ENCODE assay signal across 28 cellular contexts in the genomic region with DNA sequence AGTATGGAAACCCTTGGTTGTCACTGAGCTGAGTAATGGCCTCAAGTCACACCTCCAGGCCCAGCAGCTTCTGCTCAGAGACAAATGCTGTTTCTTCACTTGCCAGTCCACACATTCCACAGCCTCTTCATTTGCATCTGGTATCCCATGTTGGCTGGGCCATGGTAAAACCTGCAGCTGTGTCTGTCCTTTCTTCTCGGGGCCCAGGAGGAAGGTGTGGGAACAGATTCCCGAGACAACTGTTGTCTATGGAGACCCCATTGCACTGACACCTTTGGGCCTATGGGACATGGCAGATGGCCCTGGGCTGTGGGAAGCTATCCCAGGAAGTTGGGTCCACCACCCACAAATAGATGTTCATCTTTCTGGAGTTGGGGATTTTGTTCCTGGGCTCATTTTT.
DNase-seq lines count a peak whose midpoint lies in the region; ATAC-seq and TF ChIP-seq lines count a peak whose summit lies in the region.
"Had no signal": no experiment of that assay in that cellular context is flagged by ENCODE, and none has a peak within 500 bp of the region (broad histone marks: within the 10 kb centered on the region; RNA-seq: fewer than 3 reads in every experiment).

No MANE protein-coding gene starts in this region.

- H4K8ac ChIP-seq in H9 (replicated peaks; ENCODE audit: insufficient read length, low read depth, low read length) = no peak overlapping the region

- peak; percentile 46 for ATAC-seq in activated CD8-positive, alpha-beta memory T cell treated with anti-CD3 and anti-CD28 coated beads, Interleukin-2, amount 10 ng/mL, durations not matched to agents 7 days and 5 days
- ATAC-seq in GM21360 (IDR thresholded peaks at IDR 0.05; ENCODE audit: unreplicated experiment) = no peak
- ATAC-seq: esophagus mucosa, foreskin keratinocyte, heart left ventricle, Panc1, right cardiac atrium had no signal

- peaks cover 2% of the 10 kb centered on the region for H4K20me1 ChIP-seq in H9 (ENCODE audit: control insufficient read depth, insufficient read depth, insufficient read length)

- H3K4ac ChIP-seq in H9 (ENCODE audit: low read depth, low read length) = no peak overlapping the region

- H3K9me3 Mint-ChIP-seq in H9 (no peaks in the 10 kb centered on the region), osteocyte (ENCODE audit: unreplicated experiment) (no peaks in the 10 kb centered on the region)
- H3K9me3 Mint-ChIP-seq in activated CD8-positive, alpha-beta memory T cell treated with anti-CD3 and anti-CD28 coated beads, Interleukin-2, amount 10 ng/mL, durations not matched to agents 7 days and 5 days (ENCODE audit: low read depth) = no peaks in the 10 kb centered on the region
- H3K9me3 Mint-ChIP-seq: activated B cell treated with CpG ODN at 0.5 μM for 24 hours had no signal

- H2BK12ac ChIP-seq in H9 (ENCODE audit: insufficient read length, low read depth, low read length) = no peak overlapping the region

- H3K4me1 Mint-ChIP-seq in H9 (peaks cover under 1% of the 10 kb centered on the region in 2 experiments; a peak in 1 of 4 replicates), osteocyte (ENCODE audit: unreplicated experiment) (peaks cover 19% of the 10 kb centered on the region)
- H3K4me1 Mint-ChIP-seq in activated CD8-positive, alpha-beta memory T cell treated with anti-CD3 and anti-CD28 coated beads, Interleukin-2, amount 10 ng/mL, durations not matched to agents 7 days and 5 days = peaks cover 56% of the 10 kb centered on the region

- peak; percentile 32 for DNase-seq in activated CD8-positive, alpha-beta memory T cell treated with anti-CD3 and anti-CD28 coated beads for 24 hours
- DNase-seq in activated CD8-positive, alpha-beta memory T cell treated with anti-CD3 and anti-CD28 coated beads, Interleukin-2, amount 50 U/mL, for 4 hours = no peak
- DNase-seq in H9 (peak; percentile 21), osteocyte (ENCODE audit: extremely low spot score, unreplicated experiment) (peak; percentile 63), T-helper 1 cell (no peak), medulla oblongata (ENCODE audit: extremely low spot score) (no peak)
- no peak for DNase-seq in activated CD8-positive, alpha-beta memory T cell treated with anti-CD3 and anti-CD28 coated beads, Interleukin-2, amount 10 ng/mL, durations not matched to agents 7 days and 5 days
- DNase-seq: activated B cell treated with CpG ODN at 0.5 μM for 24 hours; activated naive CD4-positive, alpha-beta T cell treated with anti-CD3 and anti-CD28 coated beads, Interleukin-2, amount 50 U/mL, for 16 hours; colonic mucosa; foreskin keratinocyte; GF-D8; heart left ventricle; MG63; NCI-H2029 treated with DMSO at 0.1 percent for 48 hours; NCI-H2227 treated with DMSO at 0.1 percent for 48 hours; NCI-H526 treated with DMSO at 0.1 percent for 48 hours; posterior cingulate gyrus; right cardiac atrium; SHP77 treated with DMSO at 0.1 percent for 48 hours; spleen; stimulated activated CD4-positive, alpha-beta T cell treated with anti-CD3 and anti-CD28 coated beads, Interleukin-2, amount 100 ng/mL, for 48 hours; transverse colon had no signal

- no peak overlapping the region for H3K56ac ChIP-seq in H9 (ENCODE audit: insufficient read length, low read depth, low read length)

- H2AK5ac ChIP-seq in H9 (ENCODE audit: insufficient read length, low read length) = no peak overlapping the region

- WGBS in H9 (ENCODE audit: extremely low coverage, insufficient read length, low lambda C conversion rate) = no CpG with 5 or more reads among the region's 2 CpGs

- H4K91ac ChIP-seq in H9 (ENCODE audit: insufficient read length, low read depth, low read length) = no peak overlapping the region

- no peak overlapping the region for H3K23ac ChIP-seq in H9 (ENCODE audit: insufficient read length, low read depth, low read length)

- no peak overlapping the region for H2BK5ac ChIP-seq in H9 (ENCODE audit: insufficient read length, low read length)

- no peak overlapping the region for H3K4me2 ChIP-seq in H9 (ENCODE audit: insufficient read depth, insufficient read length, low read length)

- no peak overlapping the region for H3K9ac ChIP-seq in H9 (ENCODE audit: extremely low read depth, insufficient read length, low read length)

- no peak overlapping the region for H3K14ac ChIP-seq in H9 (ENCODE audit: insufficient read depth, low read length)

- TF ChIP-seq CTCF in H9 (conservative IDR thresholded peaks at IDR 0.05) (no peak), osteocyte (IDR thresholded peaks at IDR 0.05) (no peak)

- no peak overlapping the region for H2BK120ac ChIP-seq in H9 (ENCODE audit: low read depth, low read length, poor library complexity, severe bottlenecking)

- no peak overlapping the region for H2AFZ ChIP-seq in H9 (ENCODE audit: low read length)

- H2BK15ac ChIP-seq in H9 (ENCODE audit: low read depth, low read length) = no peak overlapping the region

- no peaks in the 10 kb centered on the region for H3K79me2 ChIP-seq in H9 (ENCODE audit: insufficient read depth, low read length)

- CTCF ChIA-PET in activated CD8-positive, alpha-beta memory T cell treated with anti-CD3 and anti-CD28 coated beads, Interleukin-2, amount 10 ng/mL, durations not matched to agents 7 days and 5 days (lab: Charles Lee) = interaction anchor here (0.7 to 1.7 kb wide), 3 partner anchors 9 to 26 kb away, joined by 3 to 5 read pairs (median 4); no protein-coding TSS in a partner anchor

- H3K27me3 ChIP-seq in H9 (ENCODE audit: insufficient read depth, low read length) = no peaks in the 10 kb centered on the region; the same call in 1 of the 2 replicates
- H3K27me3 ChIP-seq: ascending aorta, colonic mucosa, MG63, spleen, transverse colon had no signal

- no peaks in the 10 kb centered on the region for H3K23me2 ChIP-seq in H9 (ENCODE audit: insufficient read length, low read depth, low read length, poor library complexity, severe bottlenecking)

- no peaks in the 10 kb centered on the region for H3K9me3 ChIP-seq in H9 (ENCODE audit: control insufficient read depth, low read depth, low read length)
- H3K9me3 ChIP-seq: ascending aorta, colonic mucosa, heart left ventricle, MG63, spleen, transverse colon had no signal

- no peak overlapping the region for H3K4me3 Mint-ChIP-seq in H9
- no peak overlapping the region for H3K4me3 Mint-ChIP-seq in activated CD8-positive, alpha-beta memory T cell treated with anti-CD3 and anti-CD28 coated beads, Interleukin-2, amount 10 ng/mL, durations not matched to agents 7 days and 5 days
- H3K4me3 Mint-ChIP-seq in osteocyte (ENCODE audit: unreplicated experiment) = no peak overlapping the region
- H3K4me3 Mint-ChIP-seq: activated B cell treated with CpG ODN at 0.5 μM for 24 hours had no signal

- H3K79me1 ChIP-seq in H9 (ENCODE audit: insufficient read depth, low read depth, low read length, poor library complexity, severe bottlenecking) = no peaks in the 10 kb centered on the region

- H3K4me1 ChIP-seq in H9 (ENCODE audit: insufficient read depth, low read length) = no peaks in the 10 kb centered on the region
- H3K4me1 ChIP-seq: ascending aorta, colonic mucosa, foreskin keratinocyte, heart left ventricle, spleen, transverse colon had no signal

- H3K36me3 Mint-ChIP-seq in H9 (ENCODE audit: insufficient read depth in 1 of 3, low read depth in 3 of 3) = no peaks in the 10 kb centered on the region; a peak in 2 of 7 replicates
- H3K36me3 Mint-ChIP-seq in activated CD8-positive, alpha-beta memory T cell treated with anti-CD3 and anti-CD28 coated beads, Interleukin-2, amount 10 ng/mL, durations not matched to agents 7 days and 5 days = no peaks in the 10 kb centered on the region
- no peaks in the 10 kb centered on the region for H3K36me3 Mint-ChIP-seq in osteocyte (ENCODE audit: unreplicated experiment)

- no peak overlapping the region for H2BK20ac ChIP-seq in H9 (ENCODE audit: low read depth, low read length, poor library complexity, severe bottlenecking)

- H3T11ph ChIP-seq in H9 (ENCODE audit: low read length) = no peak overlapping the region

- H3K18ac ChIP-seq in H9 (ENCODE audit: insufficient read length, low read depth, low read length) = no peak overlapping the region

- no peak overlapping the region for H3K27ac ChIP-seq in H9 (ENCODE audit: insufficient read length, low read depth, low read length)
- H3K27ac ChIP-seq: ascending aorta, cardiac muscle cell, colonic mucosa, foreskin keratinocyte, heart left ventricle, spleen, transverse colon had no signal

- peaks cover 57% of the 10 kb centered on the region for H3K27me3 Mint-ChIP-seq in H9 (ENCODE audit: low read depth)
- no peaks in the 10 kb centered on the region for H3K27me3 Mint-ChIP-seq in activated CD8-positive, alpha-beta memory T cell treated with anti-CD3 and anti-CD28 coated beads, Interleukin-2, amount 10 ng/mL, durations not matched to agents 7 days and 5 days
- peaks cover 5% of the 10 kb centered on the region for H3K27me3 Mint-ChIP-seq in osteocyte (ENCODE audit: unreplicated experiment)

- no peak overlapping the region for H4K5ac ChIP-seq in H9 (ENCODE audit: insufficient read length, low read depth, low read length)

- H3K27ac Mint-ChIP-seq in H9 (no peak overlapping the region), osteocyte (ENCODE audit: unreplicated experiment) (no peak overlapping the region)
- H3K27ac Mint-ChIP-seq in activated CD8-positive, alpha-beta memory T cell treated with anti-CD3 and anti-CD28 coated beads, Interleukin-2, amount 10 ng/mL, durations not matched to agents 7 days and 5 days = peak overlapping the region; percentile 83
- H3K27ac Mint-ChIP-seq: activated B cell treated with CpG ODN at 0.5 μM for 24 hours had no signal

Comparison
In these comparisons a context has a peak if more than half of its experiments do, and no peak if none do; other contexts are left out.
1. DNase-seq: peak in activated CD8-positive, alpha-beta memory T cell treated with anti-CD3 and anti-CD28 coated beads for 24 hours (single experiment), H9 (single experiment) and osteocyte (single experiment); none in activated CD8-positive, alpha-beta memory T cell treated with anti-CD3 and anti-CD28 coated beads, Interleukin-2, amount 50 U/mL, for 4 hours (single experiment), activated CD8-positive, alpha-beta memory T cell treated with anti-CD3 and anti-CD28 coated beads, Interleukin-2, amount 10 ng/mL, durations not matched to agents 7 days and 5 days (single experiment), T-helper 1 cell (0 of 5) and medulla oblongata (single experiment).